1 cellular context compared by ENCODE assay signal in genomic region chr9:77945798-77946197, GRCh38.
TF ChIP-seq lines count a peak whose summit lies in the region.

No MANE protein-coding gene starts in this region.

TF ChIP-seq in HepG2, 621 proteins besides CTCF, POLR2A, EP300 and RAD21 (continued from another document):
- TF ChIP-seq MNT (IDR thresholded peaks at IDR 0.05) (no peak), FOXO1 (CRISPR knock-in tag; IDR thresholded peaks at IDR 0.05) (no peak), ZNF547 (CRISPR knock-in tag; IDR thresholded peaks at IDR 0.05) (no peak)
